2 cellular contexts compared by ENCODE assay signal in the genomic region with DNA sequence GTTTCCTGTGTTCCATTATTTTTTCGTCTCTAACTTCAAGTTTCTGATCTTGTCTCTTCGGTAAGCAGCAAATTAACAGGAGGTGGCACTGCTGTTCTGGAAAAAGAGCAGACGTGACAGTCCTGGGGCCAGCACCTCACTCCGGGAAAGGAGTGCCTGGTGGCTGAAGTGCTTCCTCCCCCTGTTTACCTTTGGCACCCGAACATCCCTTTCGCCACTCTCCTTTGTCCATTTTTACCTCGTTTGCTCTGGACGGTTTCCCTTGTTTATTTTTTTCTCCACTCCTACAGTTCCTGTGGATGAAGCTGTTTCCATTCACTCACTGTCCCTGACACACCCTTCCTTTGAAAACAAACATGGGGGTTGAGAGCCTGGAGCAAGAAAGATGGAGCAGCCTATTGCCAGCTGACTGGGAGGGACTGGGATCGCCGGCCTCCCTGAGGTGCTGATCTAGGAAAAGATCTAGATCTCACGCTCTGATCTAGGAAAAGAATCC.
TF ChIP-seq lines count a peak whose summit lies in the region.

No MANE protein-coding gene starts in this region.

TF ChIP-seq in A549, 52 proteins besides CTCF, POLR2A, EP300 and RAD21:
- 0 out of 2 replicates have a peak, but pooled peaks have one; percentile 23 for TF ChIP-seq HOXB5 (CRISPR knock-in tag; IDR thresholded peaks at IDR 0.05)
- TF ChIP-seq, protein P1, sequence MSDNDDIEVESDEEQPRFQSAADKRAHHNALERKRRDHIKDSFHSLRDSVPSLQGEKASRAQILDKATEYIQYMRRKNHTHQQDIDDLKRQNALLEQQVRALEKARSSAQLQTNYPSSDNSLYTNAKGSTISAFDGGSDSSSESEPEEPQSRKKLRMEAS (IDR thresholded peaks at IDR 0.05) = peak; percentile 76
- TF ChIP-seq RCOR1 (IDR thresholded peaks at IDR 0.05; ENCODE audit: low read depth, low read length) = no peak
- no peak for TF ChIP-seq TP53 (CRISPR knock-in tag; IDR thresholded peaks at IDR 0.05)
- peak; percentile 51 to 61; a peak in 4 of 5 replicates for TF ChIP-seq JUN (IDR thresholded peaks at IDR 0.05)
- peak in 1 of 2 experiments; percentile 47; a peak in 1 of 4 replicates for TF ChIP-seq CEBPB (IDR thresholded peaks at IDR 0.05)
- TF ChIP-seq FOSL2 (IDR thresholded peaks at IDR 0.05) = no peak
- TF ChIP-seq FOSL2 (CRISPR knock-in tag; IDR thresholded peaks at IDR 0.05) = peak; percentile 35; the same call in 1 of the 2 replicates
- TF ChIP-seq, protein P2, sequence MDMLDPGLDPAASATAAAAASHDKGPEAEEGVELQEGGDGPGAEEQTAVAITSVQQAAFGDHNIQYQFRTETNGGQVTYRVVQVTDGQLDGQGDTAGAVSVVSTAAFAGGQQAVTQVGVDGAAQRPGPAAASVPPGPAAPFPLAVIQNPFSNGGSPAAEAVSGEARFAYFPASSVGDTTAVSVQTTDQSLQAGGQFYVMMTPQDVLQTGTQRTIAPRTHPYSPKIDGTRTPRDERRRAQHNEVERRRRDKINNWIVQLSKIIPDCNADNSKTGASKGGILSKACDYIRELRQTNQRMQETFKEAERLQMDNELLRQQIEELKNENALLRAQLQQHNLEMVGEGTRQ (IDR thresholded peaks at IDR 0.05) = no peak
- TF ChIP-seq GATA3 (IDR thresholded peaks at IDR 0.05; ENCODE audit: borderline replicate concordance) = peak; percentile 76
- TF ChIP-seq, protein P3, sequence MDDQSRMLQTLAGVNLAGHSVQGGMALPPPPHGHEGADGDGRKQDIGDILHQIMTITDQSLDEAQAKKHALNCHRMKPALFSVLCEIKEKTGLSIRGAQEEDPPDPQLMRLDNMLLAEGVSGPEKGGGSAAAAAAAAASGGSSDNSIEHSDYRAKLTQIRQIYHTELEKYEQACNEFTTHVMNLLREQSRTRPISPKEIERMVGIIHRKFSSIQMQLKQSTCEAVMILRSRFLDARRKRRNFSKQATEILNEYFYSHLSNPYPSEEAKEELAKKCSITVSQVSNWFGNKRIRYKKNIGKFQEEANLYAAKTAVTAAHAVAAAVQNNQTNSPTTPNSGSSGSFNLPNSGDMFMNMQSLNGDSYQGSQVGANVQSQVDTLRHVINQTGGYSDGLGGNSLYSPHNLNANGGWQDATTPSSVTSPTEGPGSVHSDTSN (IDR thresholded peaks at IDR 0.05) = peak; percentile 72; the same call in 1 of the 2 replicates
- no peak for TF ChIP-seq CHD4 (IDR thresholded peaks at IDR 0.05; ENCODE audit: borderline replicate concordance)
- TF ChIP-seq SMC3 (IDR thresholded peaks at IDR 0.05) = peak; percentile 99
- peak; percentile 84 for TF ChIP-seq POLR2AphosphoS2 (conservative IDR thresholded peaks at IDR 0.05; ENCODE audit: low read length)
- TF ChIP-seq FOXS1 (CRISPR knock-in tag; IDR thresholded peaks at IDR 0.05) = peak; percentile 32; the same call in 1 of the 2 replicates
- TF ChIP-seq SREBF2 (IDR thresholded peaks at IDR 0.05) = no peak
- TF ChIP-seq HOXA7 (CRISPR knock-in tag; IDR thresholded peaks at IDR 0.05) = no peak; the same call in 1 of the 2 replicates
- no peak for TF ChIP-seq BHLHE40 (IDR thresholded peaks at IDR 0.05; ENCODE audit: low read depth, low read length)
- TF ChIP-seq CBX2 (IDR thresholded peaks at IDR 0.05; ENCODE audit: borderline replicate concordance, low read depth) = no peak
- TF ChIP-seq MYC (IDR thresholded peaks at IDR 0.05; ENCODE audit: borderline replicate concordance, low read length) = no peak
- no peak for TF ChIP-seq CHD2 (IDR thresholded peaks at IDR 0.05; ENCODE audit: low read length, partially characterized antibody)

TF ChIP-seq in endothelial cell of umbilical vein, 7 proteins besides CTCF, POLR2A, EP300 and RAD21:
- no peak for TF ChIP-seq MYC (IDR thresholded peaks at IDR 0.05; ENCODE audit: low read depth, low read length)
- TF ChIP-seq, protein P1 (IDR thresholded peaks at IDR 0.05; ENCODE audit: insufficient read depth, insufficient read length) = no peak
- TF ChIP-seq POLR2AphosphoS5 (IDR thresholded peaks at IDR 0.05; ENCODE audit: insufficient read depth, low read depth, low read length) = peak; percentile 55
- no peak for TF ChIP-seq EZH2 (IDR thresholded peaks at IDR 0.05; ENCODE audit: borderline replicate concordance, low read depth, low read length, severe bottlenecking)
- no peak for TF ChIP-seq JUN (IDR thresholded peaks at IDR 0.05; ENCODE audit: borderline replicate concordance, insufficient read depth, insufficient read length, low read depth)
- TF ChIP-seq GATA2 (IDR thresholded peaks at IDR 0.05; ENCODE audit: insufficient read depth, insufficient read length, low read depth, low read length) = peak; percentile 46
- TF ChIP-seq FOS (IDR thresholded peaks at IDR 0.05; ENCODE audit: borderline replicate concordance, insufficient read depth, low read length) = peak; percentile 27
TF ChIP-seq in endothelial cell of umbilical vein: peak in this region for 3.
